Comparison of ENCODE assay signal across 20 cellular contexts in genomic region chr4:136590440-136590839, GRCh38.
"Had no signal": no experiment of that assay in that cellular context is flagged by ENCODE, and none has a peak within 500 bp of the region (broad histone marks: within the 10 kb centered on the region; RNA-seq: fewer than 3 reads in every experiment).

No MANE protein-coding gene starts in this region.

- ATAC-seq: Panc1, PC-3 had no signal

- DNase-seq: KBM-7, MV-4-11, NCI-H1092, NCI-H1105 treated with DMSO at 0.1 percent for 48 hours, NCI-H1417 treated with DMSO at 0.1 percent for 48 hours, NCI-H146, NCI-H1694 treated with DMSO at 0.1 percent for 48 hours, NCI-H1930, NCI-H2081, NCI-H2107, NCI-H2227 treated with DMSO at 0.1 percent for 48 hours, NCI-H524, NCI-H526 treated with DMSO at 0.1 percent for 48 hours, NCI-H748 treated with DMSO at 0.1 percent for 48 hours, PC-3, SHP77, SK-N-SH, SW 1271 had no signal

- H3K9ac ChIP-seq: SK-N-SH had no signal

- H3K4me2 ChIP-seq: SK-N-SH had no signal

- H3K27ac ChIP-seq: RWPE1 had no signal

- H3K9me3 ChIP-seq: SK-N-SH had no signal
